ENCODE assay signal across 8 cellular contexts in the genomic region with DNA sequence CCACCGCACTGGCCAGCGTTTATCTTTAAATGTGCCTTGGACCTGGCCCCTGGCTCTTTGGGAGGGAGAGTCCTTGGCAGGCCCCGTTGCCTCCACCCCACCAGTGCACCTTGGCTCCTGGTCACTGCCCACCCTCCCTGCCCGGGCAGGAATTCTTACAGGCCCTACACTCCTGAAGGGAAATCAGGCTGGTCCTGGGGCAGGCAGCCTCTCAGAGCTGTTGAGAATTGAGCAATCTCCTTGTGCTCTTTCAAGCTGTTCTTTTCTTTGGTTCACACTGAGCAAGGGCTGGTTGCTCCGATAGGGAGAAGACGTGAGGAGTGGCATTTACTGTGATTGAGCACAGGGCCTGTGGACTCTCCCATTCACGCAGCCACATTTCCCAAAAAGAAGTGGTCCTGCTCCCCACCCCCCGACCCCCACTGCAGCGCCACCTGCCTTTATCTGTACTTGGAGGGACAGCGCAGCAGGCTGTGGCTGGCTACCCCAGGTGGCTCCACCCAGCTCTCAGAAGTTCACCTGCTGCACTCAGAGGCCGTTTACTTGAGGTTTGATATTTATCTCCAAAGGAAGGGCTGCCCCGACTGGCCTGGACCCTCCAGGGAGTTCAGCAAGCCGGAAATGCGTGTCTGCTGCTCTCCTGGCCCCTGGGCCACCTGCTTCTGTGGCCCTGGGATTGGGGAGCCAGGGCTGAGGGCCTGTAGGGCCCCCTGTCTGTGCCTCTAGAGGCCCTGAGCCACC. TPM values are rescaled to one million over a fixed set of nuclear protein-coding genes. Genes with fewer than 3 reads are reported as not detected.
DNase-seq lines count a peak whose midpoint lies in the region; ATAC-seq, FAIRE-seq and TF ChIP-seq lines count a peak whose summit lies in the region.

No MANE protein-coding gene starts in this region.

- ATAC-seq in RWPE2 (ENCODE audit: low read depth) (peak; percentile 35; the same call in 2 of the 3 replicates), Right ventricle myocardium superior (ENCODE audit: poor library complexity) (peak; percentile 53)

- H3K27me3 ChIP-seq in RWPE2 (ENCODE audit: insufficient read depth, poor library complexity, severe bottlenecking) (no peaks in the 10 kb centered on the region), sigmoid colon (no peaks in the 10 kb centered on the region)

- FAIRE-seq in GM12891 (lab: Jason Lieb, UNC) (peak; percentile 58), HTR-8/SVneo (lab: Jason Lieb, UNC) (no peak)

- TF ChIP-seq CTCF in RWPE2 (IDR thresholded peaks at IDR 0.05; ENCODE audit: poor library complexity, severe bottlenecking): no peak
- TF ChIP-seq CTCF in sigmoid colon (IDR thresholded peaks at IDR 0.05): no peak

- 17 to 39% methylated on average over 14 of the region's 14 CpGs for WGBS in sigmoid colon, 2 donors

- DNase-seq in GM12891 (ENCODE audit: insufficient read length, low spot score) (no peak), RWPE2 (ENCODE audit: low spot score) (no peak), Right ventricle myocardium superior (no peak), sigmoid colon (no peak), cortex of kidney (lab: John Stamatoyannopoulos, UW) (no peak), NCI-H774 (lab: John Stamatoyannopoulos, UW) (no peak), GM19240 (ENCODE audit: insufficient read length, low spot score) (no peak), HTR-8/SVneo (ENCODE audit: insufficient read length, low spot score) (no peak)

- intact Hi-C loops in Right ventricle myocardium superior (cut with DNase I): no loop called here
- intact Hi-C loops in sigmoid colon (cut with DNase I): loop anchor here (5.0 kb wide), 1 partner anchor 36 kb away; no protein-coding TSS in a partner anchor

- H3K4me1 ChIP-seq in RWPE2 (ENCODE audit: insufficient read depth, poor library complexity, severe bottlenecking): no peaks in the 10 kb centered on the region
- peaks cover 0 to 93% (median 92%) of the 10 kb centered on the region in 4 donors for H3K4me1 ChIP-seq in sigmoid colon

- H3K27ac ChIP-seq in RWPE2 (ENCODE audit: poor library complexity, severe bottlenecking) (no peak overlapping the region), sigmoid colon (peak overlapping the region; percentile 71 to 81 (median 75))

- TF ChIP-seq EP300 in sigmoid colon (IDR thresholded peaks at IDR 0.05): no peak

- no peak overlapping the region for H3K4me3 ChIP-seq in RWPE2 (ENCODE audit: severe bottlenecking)
- no peak overlapping the region for H3K4me3 ChIP-seq in sigmoid colon

- TF ChIP-seq POLR2A in GM12891 (IDR thresholded peaks at IDR 0.05; ENCODE audit: low read depth, low read length) (no peak), sigmoid colon (IDR thresholded peaks at IDR 0.05) (no peak)

- H3K9me3 ChIP-seq in RWPE2 (ENCODE audit: severe bottlenecking) (no peaks in the 10 kb centered on the region), sigmoid colon (no peaks in the 10 kb centered on the region)

- peaks cover 12% of the 10 kb centered on the region; the same call in 1 of the 2 replicates for H3K36me3 ChIP-seq in RWPE2 (ENCODE audit: low read depth)
- H3K36me3 ChIP-seq in sigmoid colon: no peaks in the 10 kb centered on the region

TF ChIP-seq in GM12891, 5 proteins besides CTCF, POLR2A, EP300 and RAD21:
- TF ChIP-seq SPI1 (IDR thresholded peaks at IDR 0.05; ENCODE audit: low read depth, low read length) (no peak), PAX5 (IDR thresholded peaks at IDR 0.05; ENCODE audit: insufficient read depth, low read length, severe bottlenecking) (no peak), POU2F2 (IDR thresholded peaks at IDR 0.05; ENCODE audit: low read depth, low read length) (no peak)
TF ChIP-seq in GM12891: peak in this region for 0.

RNA-seq across cellular contexts. Expression of a gene that starts 47.8 kb away (rescaled TPM):
- polyA plus RNA-seq in GM12891 (2012; ENCODE audit: low read depth, missing spikeins): 3.2 TPM
- 35.1 TPM for total RNA-seq in Right ventricle myocardium superior
- total RNA-seq in sigmoid colon: 10 to 100 TPM; 18.9 to 50.4 (median 26.9) TPM
- polyA plus RNA-seq in sigmoid colon: 10 to 100 TPM in 1 of 3 donors, 1 to 10 TPM in 2; 5.8 to 20.0 (median 6.6) TPM
